1 cellular context compared by ENCODE assay signal in the genomic region with DNA sequence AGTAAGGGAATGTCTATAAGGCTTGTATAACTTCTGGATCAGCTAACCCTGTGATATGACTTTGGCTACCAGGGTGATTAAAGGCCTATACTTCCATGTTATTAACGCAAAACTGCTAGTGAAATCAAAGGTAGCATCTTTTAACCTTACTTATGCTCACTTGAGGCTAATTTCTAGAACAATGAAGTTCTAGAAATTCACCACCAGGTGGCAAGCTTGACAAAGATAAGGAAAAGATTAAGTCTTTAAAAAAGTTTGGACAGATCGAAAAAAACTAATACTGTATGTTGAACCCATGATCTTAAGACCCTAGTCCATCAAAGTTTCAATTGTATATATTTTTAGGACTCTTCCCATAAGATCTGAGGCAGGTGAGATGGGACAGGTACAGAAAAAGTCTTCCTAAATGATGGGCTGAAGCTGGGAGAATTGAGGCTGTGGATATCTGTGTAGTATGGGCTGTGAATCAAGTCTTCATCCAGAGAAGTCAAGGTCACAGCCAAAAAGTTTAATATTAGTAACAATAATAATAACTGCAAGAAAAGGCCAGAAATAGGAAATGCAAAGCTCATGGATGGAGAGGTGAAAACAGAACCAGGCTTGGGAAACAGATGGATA.
TF ChIP-seq lines count a peak whose summit lies in the region.

No MANE protein-coding gene starts in this region.

TF ChIP-seq in GM12878, 131 proteins besides CTCF, POLR2A, EP300 and RAD21:
- TF ChIP-seq IRF4 (IDR thresholded peaks at IDR 0.05; ENCODE audit: low read depth, low read length) (no peak), FOS (IDR thresholded peaks at IDR 0.05; ENCODE audit: borderline replicate concordance, extremely low read depth, insufficient read length) (no peak), SREBF1 (IDR thresholded peaks at IDR 0.05; ENCODE audit: low read length) (no peak), STAT3 (IDR thresholded peaks at IDR 0.05; ENCODE audit: low read depth, low read length) (no peak), CEBPB (IDR thresholded peaks at IDR 0.05; ENCODE audit: borderline replicate concordance in 1 of 2, low read depth in 2 of 2, low read length in 2 of 2) (no peak), ZNF687 (IDR thresholded peaks at IDR 0.05) (no peak)
- TF ChIP-seq, protein P1, sequence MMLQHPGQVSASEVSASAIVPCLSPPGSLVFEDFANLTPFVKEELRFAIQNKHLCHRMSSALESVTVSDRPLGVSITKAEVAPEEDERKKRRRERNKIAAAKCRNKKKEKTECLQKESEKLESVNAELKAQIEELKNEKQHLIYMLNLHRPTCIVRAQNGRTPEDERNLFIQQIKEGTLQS (IDR thresholded peaks at IDR 0.05; ENCODE audit: borderline replicate concordance, extremely low read depth, low read depth, low read length), result no peak
- TF ChIP-seq, protein P2, sequence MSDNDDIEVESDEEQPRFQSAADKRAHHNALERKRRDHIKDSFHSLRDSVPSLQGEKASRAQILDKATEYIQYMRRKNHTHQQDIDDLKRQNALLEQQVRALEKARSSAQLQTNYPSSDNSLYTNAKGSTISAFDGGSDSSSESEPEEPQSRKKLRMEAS (IDR thresholded peaks at IDR 0.05; ENCODE audit: low read depth, low read length), result no peak
